Comparison of ENCODE assay signal across 23 cellular contexts in genomic region chr14:65465584-65465983, GRCh38. TPM values are rescaled to one million over a fixed set of nuclear protein-coding genes. Genes with fewer than 3 reads are reported as not detected.
A peak's percentile ranks its signal among the peaks of the same experiment; 100 is the strongest.
DNase-seq lines count a peak whose midpoint lies in the region; ATAC-seq and TF ChIP-seq lines count a peak whose summit lies in the region.
"Had no signal": no experiment of that assay in that cellular context is flagged by ENCODE, and none has a peak within 500 bp of the region (broad histone marks: within the 10 kb centered on the region; RNA-seq: fewer than 3 reads in every experiment).

No MANE protein-coding gene starts in this region.

- H3K4me3 Mint-ChIP-seq in CD4-positive, alpha-beta T cell = no peak overlapping the region
- peak overlapping the region; percentile 2 for H3K4me3 Mint-ChIP-seq in glutamatergic neuron (ENCODE audit: unreplicated experiment)
- no peak overlapping the region for H3K4me3 Mint-ChIP-seq in activated T-cell treated with anti-CD3 and anti-CD28 coated beads, Interleukin-2, amount 50 U/mL, for 4 hours
- H3K4me3 Mint-ChIP-seq: CD8-positive, alpha-beta T cell had no signal

- POLR2A ChIA-PET in CD4-positive, alpha-beta T cell (lab: Charles Lee) = no interaction called here

- H3K27ac Mint-ChIP-seq in CD4-positive, alpha-beta T cell = peak overlapping the region; percentile 18
- peak overlapping the region; percentile 94 for H3K27ac Mint-ChIP-seq in glutamatergic neuron (ENCODE audit: unreplicated experiment)
- H3K27ac Mint-ChIP-seq: CD8-positive, alpha-beta T cell had no signal

- no peak for ATAC-seq in CD4-positive, alpha-beta T cell (ENCODE audit: poor library complexity)
- no peak for ATAC-seq in activated T-cell treated with anti-CD3 and anti-CD28 coated beads, Interleukin-2, amount 50 U/mL, for 4 hours
- no peak for ATAC-seq in mucosa of descending colon
- ATAC-seq: CD8-positive, alpha-beta T cell; HCT116; Right ventricle myocardium inferior had no signal

- DNase-seq in NCI-H1417 (lab: John Stamatoyannopoulos, UW) (peak in 2 of 3 experiments; percentile 24 to 70), NCI-H1417 treated with DMSO at 0.1 percent for 48 hours (lab: John Stamatoyannopoulos, UW) (no peak), NCI-H2227 treated with DMSO at 0.1 percent for 48 hours (lab: John Stamatoyannopoulos, UW) (peak; percentile 60), glutamatergic neuron (no peak), AG20443 (ENCODE audit: low spot score) (no peak), mucosa of descending colon (no peak)
- DNase-seq in CD4-positive, alpha-beta T cell = no peak
- DNase-seq in activated T-cell treated with anti-CD3 and anti-CD28 coated beads, Interleukin-2, amount 50 U/mL, for 4 hours = no peak
- DNase-seq: ACHN; Calu3; CD8-positive, alpha-beta T cell; DMS53; GDM1; MG63; NCI-H1436; NCI-H2029; NCI-H526 treated with DMSO at 0.1 percent for 48 hours; T-helper 1 cell had no signal

- no peaks in the 10 kb centered on the region for H3K9me3 ChIP-seq in CD4-positive, alpha-beta T cell (ENCODE audit: control insufficient read depth, low read length)
- H3K9me3 ChIP-seq in mucosa of descending colon = no peaks in the 10 kb centered on the region
- H3K9me3 ChIP-seq: BLaER1 treated with 17β-estradiol and CSF1 and Interleukin-3, amounts not matched to agents 10 nM and 100 nM; MG63; SJSA1 had no signal

- H3K9me3 Mint-ChIP-seq in CD4-positive, alpha-beta T cell = no peaks in the 10 kb centered on the region
- H3K9me3 Mint-ChIP-seq in glutamatergic neuron (ENCODE audit: unreplicated experiment) = peaks cover 3% of the 10 kb centered on the region
- H3K9me3 Mint-ChIP-seq in activated T-cell treated with anti-CD3 and anti-CD28 coated beads, Interleukin-2, amount 50 U/mL, for 4 hours = no peaks in the 10 kb centered on the region
- H3K9me3 Mint-ChIP-seq: CD8-positive, alpha-beta T cell had no signal

- H3K4me1 Mint-ChIP-seq in CD4-positive, alpha-beta T cell (ENCODE audit: low read depth) = peaks cover 54% of the 10 kb centered on the region
- H3K4me1 Mint-ChIP-seq in glutamatergic neuron (ENCODE audit: low read depth, unreplicated experiment) = peaks cover 48% of the 10 kb centered on the region
- H3K4me1 Mint-ChIP-seq in activated T-cell treated with anti-CD3 and anti-CD28 coated beads, Interleukin-2, amount 50 U/mL, for 4 hours (ENCODE audit: low read depth) = peaks cover 46% of the 10 kb centered on the region

- TF ChIP-seq CTCF in CD4-positive, alpha-beta T cell (IDR thresholded peaks at IDR 0.05) = no peak
- no peak for TF ChIP-seq CTCF in glutamatergic neuron (IDR thresholded peaks at IDR 0.05; ENCODE audit: partially characterized antibody, unreplicated experiment)
- no peak for TF ChIP-seq CTCF in mucosa of descending colon (IDR thresholded peaks at IDR 0.05)

- H3K27me3 ChIP-seq in CD4-positive, alpha-beta T cell (ENCODE audit: control insufficient read depth, insufficient read depth, low read length) = no peaks in the 10 kb centered on the region
- H3K27me3 ChIP-seq: BLaER1 treated with 17β-estradiol and CSF1 and Interleukin-3, amounts not matched to agents 10 nM and 100 nM; MG63; SJSA1 had no signal

- no peaks in the 10 kb centered on the region for H3K27me3 Mint-ChIP-seq in CD4-positive, alpha-beta T cell
- H3K27me3 Mint-ChIP-seq in glutamatergic neuron (ENCODE audit: unreplicated experiment) = peaks cover 4% of the 10 kb centered on the region
- H3K27me3 Mint-ChIP-seq in activated T-cell treated with anti-CD3 and anti-CD28 coated beads, Interleukin-2, amount 50 U/mL, for 4 hours (ENCODE audit: low read depth) = no peaks in the 10 kb centered on the region

- no peak overlapping the region for H3K27ac ChIP-seq in CD4-positive, alpha-beta T cell (ENCODE audit: low read depth, low read length)
- H3K27ac ChIP-seq: 22Rv1; BLaER1 treated with 17β-estradiol and CSF1 and Interleukin-3, amounts not matched to agents 10 nM and 100 nM; SJSA1 had no signal

- H3K4me3 ChIP-seq in mucosa of descending colon = no peak overlapping the region
- H3K4me3 ChIP-seq: BLaER1 treated with 17β-estradiol and CSF1 and Interleukin-3, amounts not matched to agents 10 nM and 100 nM; MG63; SJSA1 had no signal

- H3K4me1 ChIP-seq in mucosa of descending colon (ENCODE audit: low read depth) = no peaks in the 10 kb centered on the region

- H3K36me3 ChIP-seq in mucosa of descending colon (ENCODE audit: low read depth) = no peaks in the 10 kb centered on the region
- H3K36me3 ChIP-seq: MG63 had no signal

- intact Hi-C loops in CD4-positive, alpha-beta T cell (cut with DNase I, micrococcal nuclease) = no loop called here
- intact Hi-C loops in mucosa of descending colon (cut with DNase I, micrococcal nuclease) = no loop called here

- H3K36me3 Mint-ChIP-seq in CD4-positive, alpha-beta T cell (ENCODE audit: low read depth) = peaks cover 54% of the 10 kb centered on the region
- H3K36me3 Mint-ChIP-seq in glutamatergic neuron (ENCODE audit: unreplicated experiment) = no peaks in the 10 kb centered on the region
- peaks cover 39% of the 10 kb centered on the region for H3K36me3 Mint-ChIP-seq in activated T-cell treated with anti-CD3 and anti-CD28 coated beads, Interleukin-2, amount 50 U/mL, for 4 hours (ENCODE audit: insufficient read depth)

- CTCF ChIA-PET in CD4-positive, alpha-beta T cell (lab: Charles Lee) = interaction anchor here (0.6 kb wide), 1 partner anchor 142 kb away, joined by 3 read pairs; no protein-coding TSS in a partner anchor

RNA-seq across cellular contexts. Expression of gene FUT8, which starts 53.1 kb away (rescaled TPM):
- total RNA-seq in CD4-positive, alpha-beta T cell = 10 to 100 TPM; 31.3 to 39.1 TPM
- total RNA-seq in glutamatergic neuron (ENCODE audit: unreplicated experiment) (56.6 TPM), mucosa of descending colon (10 to 100 TPM; 24.7 to 38.1 (median 32.2) TPM)
- 10 to 100 TPM; 29.2 to 38.4 (median 30.9) TPM for total RNA-seq in activated T-cell treated with anti-CD3 and anti-CD28 coated beads, Interleukin-2, amount 50 U/mL, for 4 hours

Comparison
In these comparisons a context has a peak if more than half of its experiments do, and no peak if none do; other contexts are left out.
1. DNase-seq: peak in NCI-H1417 (2 of 3) and NCI-H2227 treated with DMSO at 0.1 percent for 48 hours (single experiment); none in NCI-H1417 treated with DMSO at 0.1 percent for 48 hours (single experiment), CD4-positive, alpha-beta T cell (0 of 10), glutamatergic neuron (single experiment), AG20443 (single experiment), activated T-cell treated with anti-CD3 and anti-CD28 coated beads, Interleukin-2, amount 50 U/mL, for 4 hours (single experiment) and mucosa of descending colon (0 of 3).